26 cellular contexts compared by ENCODE assay signal in the genomic region with DNA sequence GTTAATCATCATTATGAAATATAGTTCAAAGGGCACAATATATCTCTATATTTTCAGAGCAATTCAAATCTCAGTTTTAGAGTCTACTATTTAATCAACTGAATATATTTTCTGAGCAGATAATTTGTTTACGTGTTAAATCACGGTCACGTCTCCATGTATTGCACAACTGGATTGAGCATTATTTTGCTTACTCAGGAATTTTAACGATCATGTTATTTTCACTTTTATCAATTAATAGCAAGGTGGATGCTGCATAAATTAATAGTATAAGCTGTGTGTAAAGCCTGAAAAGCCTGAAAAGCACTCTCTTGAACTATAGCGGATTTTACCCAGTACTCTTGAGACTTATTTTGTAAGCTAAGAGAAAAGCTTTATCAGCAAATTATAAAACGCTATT.
DNase-seq lines count a peak whose midpoint lies in the region; ATAC-seq, FAIRE-seq and TF ChIP-seq lines count a peak whose summit lies in the region.
"Had no signal": no experiment of that assay in that cellular context is flagged by ENCODE, and none has a peak within 500 bp of the region (broad histone marks: within the 10 kb centered on the region; RNA-seq: fewer than 3 reads in every experiment).

No MANE protein-coding gene starts in this region.

- H3K4me2 ChIP-seq in HepG2 (ENCODE audit: low read depth, low read length): no peak overlapping the region
- H3K4me2 ChIP-seq: BLaER1 treated with 17β-estradiol and CSF1 and Interleukin-3, amounts not matched to agents 10 nM and 100 nM had no signal

- CTCF ChIA-PET in HepG2 (lab: Yijun Ruan, JAX; ENCODE audit: low intra/inter-chr PET ratio, low total read pairs): no interaction called here
- CTCF ChIA-PET in activated CD4-positive, alpha-beta T cell treated with anti-CD3 and anti-CD28 coated beads, Interleukin-2, amount 10 ng/mL, durations not matched to agents 7 days and 5 days (lab: Charles Lee): no interaction called here

- WGBS in HepG2 (ENCODE audit: low lambda C conversion rate): 16% methylated on average over 6 of the region's 6 CpGs
- 44% methylated on average over 6 of the region's 6 CpGs for WGBS in right lobe of liver (ENCODE audit: insufficient coverage, low coverage, low lambda C conversion rate, missing lambda C conversion rate)

- H3K36me3 ChIP-seq in HepG2 (replicated peaks in 1 of 2; ENCODE audit: control insufficient read depth in 1 of 2, insufficient read depth in 2 of 2, low read length in 2 of 2) (no peaks in the 10 kb centered on the region), right lobe of liver (no peaks in the 10 kb centered on the region), adipocyte (ENCODE audit: control insufficient read depth, insufficient read depth, low read length, severe bottlenecking) (no peaks in the 10 kb centered on the region), endocrine pancreas (ENCODE audit: control insufficient read depth, insufficient read depth, low read length) (no peaks in the 10 kb centered on the region)
- H3K36me3 ChIP-seq: BE2C; BLaER1 treated with 17β-estradiol and CSF1 and Interleukin-3, amounts not matched to agents 10 nM and 100 nM had no signal

- intact Hi-C loops in HepG2 (cut with micrococcal nuclease; ENCODE audit: unreplicated experiment) (no loop called here), right lobe of liver (cut with DNase I) (no loop called here)

- no peak overlapping the region for H3K27ac Mint-ChIP-seq in stimulated activated effector memory CD8-positive, alpha-beta T cell treated with anti-CD3 and anti-CD28 coated beads, Interleukin-12 subunit alpha, Interleukin-12 subunit beta, amount 100 ng/mL, for 72 hours
- no peak overlapping the region for H3K27ac Mint-ChIP-seq in activated CD4-positive, alpha-beta T cell treated with anti-CD3 and anti-CD28 coated beads, Interleukin-2, amount 10 ng/mL, durations not matched to agents 7 days and 5 days
- H3K27ac Mint-ChIP-seq: CD14-positive monocyte; CD4-positive, alpha-beta T cell; CD8-positive, alpha-beta memory T cell had no signal

- no peak for TF ChIP-seq POLR2A in HepG2 (IDR thresholded peaks at IDR 0.05; ENCODE audit: insufficient read depth in 1 of 2, low read depth in 2 of 2, low read length in 2 of 2)
- TF ChIP-seq POLR2A in right lobe of liver (IDR thresholded peaks at IDR 0.05): no peak

- no peak for DNase-seq in HepG2 (ENCODE audit: low spot score)
- no peak for DNase-seq in right lobe of liver
- no peak for DNase-seq in adipocyte (ENCODE audit: low read depth)
- no peak for DNase-seq in stimulated activated effector memory CD8-positive, alpha-beta T cell treated with anti-CD3 and anti-CD28 coated beads, Interleukin-12 subunit alpha, Interleukin-12 subunit beta, amount 100 ng/mL, for 72 hours (ENCODE audit: low spot score in 2 of 2)
- DNase-seq in activated CD4-positive, alpha-beta T cell treated with anti-CD3 and anti-CD28 coated beads, Interleukin-2, amount 10 ng/mL, durations not matched to agents 7 days and 5 days: no peak
- DNase-seq: ACHN; AML-193; BE2C; CD4-positive, alpha-beta T cell; CD8-positive, alpha-beta memory T cell; DMS 273 treated with DMSO at 0.1 percent for 48 hours; DMS79; EL; GDM1; GM23248; H7 had no signal

- H3K27me3 ChIP-seq in HepG2 (ENCODE audit: control insufficient read depth in 1 of 2, insufficient read depth in 2 of 2, low read length in 2 of 2) (no peaks in the 10 kb centered on the region), right lobe of liver (no peaks in the 10 kb centered on the region), adipocyte (replicated peaks; ENCODE audit: control insufficient read depth, insufficient read depth, low read length) (no peaks in the 10 kb centered on the region), endocrine pancreas (ENCODE audit: control insufficient read depth, insufficient read depth, low read length) (no peaks in the 10 kb centered on the region)
- H3K27me3 ChIP-seq: BE2C had no signal

- H3K9me3 ChIP-seq in HepG2 (ENCODE audit: low read length) (no peaks in the 10 kb centered on the region), right lobe of liver (peaks cover 0 to 6% (median 0%) of the 10 kb centered on the region in 4 donors), adipocyte (ENCODE audit: control insufficient read depth, low read length) (peaks cover 7% of the 10 kb centered on the region), endocrine pancreas (ENCODE audit: control insufficient read depth, low read length) (no peaks in the 10 kb centered on the region)
- H3K9me3 ChIP-seq: BE2C had no signal

- POLR2A ChIA-PET in HepG2 (lab: Yijun Ruan, JAX): no interaction called here
- POLR2A ChIA-PET in activated CD4-positive, alpha-beta T cell treated with anti-CD3 and anti-CD28 coated beads, Interleukin-2, amount 10 ng/mL, durations not matched to agents 7 days and 5 days (lab: Charles Lee): no interaction called here

- no peaks in the 10 kb centered on the region for H3K9me3 Mint-ChIP-seq in stimulated activated effector memory CD8-positive, alpha-beta T cell treated with anti-CD3 and anti-CD28 coated beads, Interleukin-12 subunit alpha, Interleukin-12 subunit beta, amount 100 ng/mL, for 72 hours
- no peaks in the 10 kb centered on the region for H3K9me3 Mint-ChIP-seq in activated CD4-positive, alpha-beta T cell treated with anti-CD3 and anti-CD28 coated beads, Interleukin-2, amount 10 ng/mL, durations not matched to agents 7 days and 5 days
- H3K9me3 Mint-ChIP-seq: CD4-positive, alpha-beta T cell had no signal

- H3K4me3 Mint-ChIP-seq in stimulated activated effector memory CD8-positive, alpha-beta T cell treated with anti-CD3 and anti-CD28 coated beads, Interleukin-12 subunit alpha, Interleukin-12 subunit beta, amount 100 ng/mL, for 72 hours: no peak overlapping the region
- H3K4me3 Mint-ChIP-seq in activated CD4-positive, alpha-beta T cell treated with anti-CD3 and anti-CD28 coated beads, Interleukin-2, amount 10 ng/mL, durations not matched to agents 7 days and 5 days: no peak overlapping the region
- H3K4me3 Mint-ChIP-seq: CD14-positive monocyte; CD4-positive, alpha-beta T cell; CD8-positive, alpha-beta memory T cell had no signal

- no peaks in the 10 kb centered on the region for H3K4me1 Mint-ChIP-seq in stimulated activated effector memory CD8-positive, alpha-beta T cell treated with anti-CD3 and anti-CD28 coated beads, Interleukin-12 subunit alpha, Interleukin-12 subunit beta, amount 100 ng/mL, for 72 hours
- H3K4me1 Mint-ChIP-seq in activated CD4-positive, alpha-beta T cell treated with anti-CD3 and anti-CD28 coated beads, Interleukin-2, amount 10 ng/mL, durations not matched to agents 7 days and 5 days: no peaks in the 10 kb centered on the region
- H3K4me1 Mint-ChIP-seq: CD14-positive monocyte; CD8-positive, alpha-beta memory T cell had no signal

- H3K4me3 ChIP-seq in HepG2 (replicated peaks in 1 of 3; ENCODE audit: insufficient read depth in 1 of 3, low read depth in 2 of 3, low read length in 3 of 3) (no peak overlapping the region), right lobe of liver (no peak overlapping the region), adipocyte (ENCODE audit: low read length) (peak overlapping the region; percentile 24), endocrine pancreas (ENCODE audit: control insufficient read depth, insufficient read depth, low read length) (peak overlapping the region; percentile 47)
- H3K4me3 ChIP-seq: BLaER1 treated with 17β-estradiol and CSF1 and Interleukin-3, amounts not matched to agents 10 nM and 100 nM; GM12878; GM23248 had no signal

- no TSS peak for BruUV-seq in HepG2 (replicated peaks; lab: Mats Ljungman, UMichigan)

- no peaks in the 10 kb centered on the region for H3K27me3 Mint-ChIP-seq in activated CD4-positive, alpha-beta T cell treated with anti-CD3 and anti-CD28 coated beads, Interleukin-2, amount 10 ng/mL, durations not matched to agents 7 days and 5 days
- H3K27me3 Mint-ChIP-seq: CD4-positive, alpha-beta T cell; CD8-positive, alpha-beta memory T cell had no signal

- no peaks in the 10 kb centered on the region for H3K79me2 ChIP-seq in HepG2 (ENCODE audit: insufficient read depth, low read length)

- no peak overlapping the region for H3K9ac ChIP-seq in HepG2 (ENCODE audit: insufficient read depth, low read depth, low read length)
- no peak overlapping the region for H3K9ac ChIP-seq in adipocyte (ENCODE audit: low read length)
- no peak overlapping the region for H3K9ac ChIP-seq in endocrine pancreas (ENCODE audit: control insufficient read depth, insufficient read depth, low read length)
- H3K9ac ChIP-seq: BLaER1 treated with 17β-estradiol and CSF1 and Interleukin-3, amounts not matched to agents 10 nM and 100 nM; GM23248 had no signal

- no peaks in the 10 kb centered on the region for H3K36me3 Mint-ChIP-seq in stimulated activated effector memory CD8-positive, alpha-beta T cell treated with anti-CD3 and anti-CD28 coated beads, Interleukin-12 subunit alpha, Interleukin-12 subunit beta, amount 100 ng/mL, for 72 hours
- H3K36me3 Mint-ChIP-seq in activated CD4-positive, alpha-beta T cell treated with anti-CD3 and anti-CD28 coated beads, Interleukin-2, amount 10 ng/mL, durations not matched to agents 7 days and 5 days (ENCODE audit: low read depth): no peaks in the 10 kb centered on the region
- H3K36me3 Mint-ChIP-seq: CD14-positive monocyte; CD8-positive, alpha-beta memory T cell had no signal

- ATAC-seq in HepG2 (no peak), right lobe of liver (no peak)
- no peak for ATAC-seq in stimulated activated effector memory CD8-positive, alpha-beta T cell treated with anti-CD3 and anti-CD28 coated beads, Interleukin-12 subunit alpha, Interleukin-12 subunit beta, amount 100 ng/mL, for 72 hours
- ATAC-seq: GM12878, HCT116 had no signal

- H3K4me1 ChIP-seq in HepG2 (ENCODE audit: insufficient read depth, low read length) (no peaks in the 10 kb centered on the region), right lobe of liver (no peaks in the 10 kb centered on the region), adipocyte (ENCODE audit: control insufficient read depth, insufficient read depth, low read length) (peaks cover 6% of the 10 kb centered on the region), endocrine pancreas (ENCODE audit: control insufficient read depth, insufficient read depth, low read length) (no peaks in the 10 kb centered on the region)
- H3K4me1 ChIP-seq: BE2C; BLaER1 treated with 17β-estradiol and CSF1 and Interleukin-3, amounts not matched to agents 10 nM and 100 nM had no signal

- H3K27ac ChIP-seq in HepG2 (ENCODE audit: extremely low read length, insufficient read depth, low read length) (no peak overlapping the region), right lobe of liver (no peak overlapping the region)
- H3K27ac ChIP-seq: 22Rv1; BLaER1 treated with 17β-estradiol and CSF1 and Interleukin-3, amounts not matched to agents 10 nM and 100 nM; GM23248 had no signal

- no peak overlapping the region for H2AFZ ChIP-seq in HepG2 (ENCODE audit: low read length)
- H2AFZ ChIP-seq: GM23248 had no signal

- in situ Hi-C loops in HepG2 (cut with HindIII; ENCODE audit: extremely low pct_ligation_motif_present, low pct_unique_long_range_greater_than_20kb): no loop called here

- TF ChIP-seq CTCF in HepG2 (CRISPR knock-in tag; IDR thresholded peaks at IDR 0.05) (no peak), right lobe of liver (IDR thresholded peaks at IDR 0.05) (no peak)

- TF ChIP-seq EP300 in HepG2 (IDR thresholded peaks at IDR 0.05; ENCODE audit: low read depth in 2 of 2, low read length in 2 of 2): no peak
- TF ChIP-seq EP300 in HepG2 (CRISPR knock-in tag; IDR thresholded peaks at IDR 0.05; ENCODE audit: borderline replicate concordance): no peak

- H4K20me1 ChIP-seq in HepG2 (ENCODE audit: insufficient read depth, low read length): no peaks in the 10 kb centered on the region
- H4K20me1 ChIP-seq: BLaER1 treated with 17β-estradiol and CSF1 and Interleukin-3, amounts not matched to agents 10 nM and 100 nM had no signal

- no peak for FAIRE-seq in HepG2 (lab: Jason Lieb, UNC)
- FAIRE-seq: A204.1, D721Med, GM12878, GM19239, H1 had no signal

- TF ChIP-seq RAD21 in HepG2 (CRISPR knock-in tag; IDR thresholded peaks at IDR 0.05): no peak

Comparison
In these comparisons a context has a peak if more than half of its experiments do, and no peak if none do; other contexts are left out.
1. H3K4me3 ChIP-seq: peak in adipocyte (single experiment) and endocrine pancreas (single experiment); none in HepG2 (0 of 3) and right lobe of liver (0 of 3).